Comparison of ENCODE assay signal across 1 cellular context in genomic region chr2:191995285-191995684, GRCh38.
TF ChIP-seq lines count a peak whose summit lies in the region.

No MANE protein-coding gene starts in this region.

TF ChIP-seq in WTC11, 78 proteins besides CTCF, POLR2A, EP300 and RAD21 (continued from another document):
- TF ChIP-seq ZNF425 (CRISPR knock-in tag; conservative IDR thresholded peaks at IDR 0.05): no peak
- no peak for TF ChIP-seq ATF6 (CRISPR knock-in tag; IDR thresholded peaks at IDR 0.05)
